8 cellular contexts compared by ENCODE assay signal in the genomic region with DNA sequence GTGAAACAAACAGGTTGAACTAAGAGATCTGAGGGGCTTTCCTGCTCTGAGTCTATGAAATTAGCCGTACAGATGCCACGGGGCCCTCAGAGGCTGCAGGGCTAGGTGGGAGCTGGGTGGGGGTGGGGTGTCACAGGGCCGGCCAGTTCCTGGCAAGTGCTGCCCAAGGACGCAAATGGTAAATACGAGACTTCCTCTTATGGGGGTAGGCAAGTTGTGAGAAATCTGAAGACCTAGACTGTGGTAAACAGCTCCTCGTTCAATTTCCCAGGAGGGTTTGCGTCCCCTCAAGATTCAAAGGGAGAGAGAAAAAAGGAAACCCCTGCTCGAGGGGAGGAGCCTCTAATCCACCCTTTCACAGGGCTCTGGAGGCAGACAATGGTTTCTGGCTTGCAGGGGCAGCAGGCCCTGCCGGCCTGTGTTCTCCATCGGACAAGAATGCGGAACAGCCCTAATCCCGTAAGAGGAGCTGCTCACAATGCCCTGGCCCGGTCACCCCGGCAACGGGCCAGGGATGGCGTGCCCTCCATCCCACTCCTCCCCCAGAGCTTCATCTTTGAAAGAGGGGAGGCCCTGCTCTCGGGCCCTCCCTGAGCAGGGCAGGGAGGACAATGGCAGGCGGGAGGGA. TPM values are rescaled to one million over a fixed set of nuclear protein-coding genes. Genes with fewer than 3 reads are reported as not detected.
DNase-seq lines count a peak whose midpoint lies in the region; ATAC-seq and TF ChIP-seq lines count a peak whose summit lies in the region.

No MANE protein-coding gene starts in this region.

- H4K20me1 ChIP-seq in SU-DHL-6 (ENCODE audit: low read depth, low read length) = no peaks in the 10 kb centered on the region

- peaks cover 36 to 84% of the 10 kb centered on the region in 2 donors for H3K4me1 ChIP-seq in left lung

- peaks cover 65% of the 10 kb centered on the region for H3K36me3 Mint-ChIP-seq in CD4-positive, alpha-beta T cell (ENCODE audit: low read depth)
- peaks cover 11 to 26% of the 10 kb centered on the region in 2 donors for H3K36me3 Mint-ChIP-seq in stimulated activated naive B cell treated with anti-CD40 and anti-IgM and Interleukin-4, amounts not matched to agents 10 μg/mL and 1 μg/mL and 100 μg/mL, for 72 hours

- H3K36me3 ChIP-seq in SU-DHL-6 (ENCODE audit: low read length) (no peaks in the 10 kb centered on the region), left lung (peaks cover 0 to 29% of the 10 kb centered on the region in 2 donors)

- DNase-seq in CD4-positive, alpha-beta T cell = peak in 7 of 10 experiments; percentile 5 to 42 (median 20)
- DNase-seq in dermis blood vessel endothelial cell = peak; percentile 74
- DNase-seq in left lung = peak; percentile 75 to 90
- peak; percentile 84 for DNase-seq in stimulated activated naive B cell treated with anti-CD40 and anti-IgM and Interleukin-4, amounts not matched to agents 10 μg/mL and 1 μg/mL and 100 μg/mL, for 72 hours
- DNase-seq in HEK293T (ENCODE audit: extremely low spot score) = no peak

- peak overlapping the region; percentile 49 for H3K4me2 ChIP-seq in SU-DHL-6 (ENCODE audit: low read depth, low read length, poor library complexity, severe bottlenecking)

- H3K27ac Mint-ChIP-seq in CD4-positive, alpha-beta T cell = peak overlapping the region; percentile 99
- H3K27ac Mint-ChIP-seq in stimulated activated naive B cell treated with anti-CD40 and anti-IgM and Interleukin-4, amounts not matched to agents 10 μg/mL and 1 μg/mL and 100 μg/mL, for 72 hours = peak overlapping the region; percentile 98

- H2AFZ ChIP-seq in SU-DHL-6 (ENCODE audit: low read depth, low read length, severe bottlenecking) = no peak overlapping the region

- POLR2A ChIA-PET in CD4-positive, alpha-beta T cell (lab: Charles Lee) = interaction anchor here (0.7 to 17.2 kb wide), 8 partner anchors 10 to 127 kb away, joined by 3 to 918 read pairs (median 7); a partner anchor contains a TSS
- POLR2A ChIA-PET in HEK293T (lab: Yijun Ruan, JAX) = interaction anchor here (1.1 to 1.2 kb wide), 2 partner anchors 40 to 86 kb away, joined by 3 read pairs; a partner anchor contains a TSS

- intact Hi-C loops in CD4-positive, alpha-beta T cell (cut with DNase I, micrococcal nuclease) = loop anchor here in 1 of 2 experiments (1.0 kb wide), 2 partner anchors 8 to 28 kb away; a partner anchor contains a TSS
- intact Hi-C loops in left lung (cut with DNase I) = no loop called here

- H3K27me3 ChIP-seq in CD4-positive, alpha-beta T cell (ENCODE audit: control insufficient read depth, insufficient read depth, low read length) = no peaks in the 10 kb centered on the region
- H3K27me3 ChIP-seq in SU-DHL-6 (ENCODE audit: low read length) = no peaks in the 10 kb centered on the region
- H3K27me3 ChIP-seq in left lung = no peaks in the 10 kb centered on the region

- peak; percentile 81 for ATAC-seq in CD4-positive, alpha-beta T cell (ENCODE audit: poor library complexity)
- ATAC-seq in HG02571 (IDR thresholded peaks at IDR 0.05; ENCODE audit: unreplicated experiment) = peak; percentile 57
- ATAC-seq in left lung = peak; percentile 46
- peak; percentile 85 for ATAC-seq in stimulated activated naive B cell treated with anti-CD40 and anti-IgM and Interleukin-4, amounts not matched to agents 10 μg/mL and 1 μg/mL and 100 μg/mL, for 72 hours (replicated peaks)
- ATAC-seq in HG03039 (IDR thresholded peaks at IDR 0.05; ENCODE audit: unreplicated experiment) = no peak

- H3K79me2 ChIP-seq in SU-DHL-6 (ENCODE audit: insufficient read depth, low read length) = peaks cover 23% of the 10 kb centered on the region

- CTCF ChIA-PET in CD4-positive, alpha-beta T cell (lab: Charles Lee) = interaction anchor here (1.2 to 3.7 kb wide), 4 partner anchors 11 to 40 kb away, joined by 3 to 27 read pairs (median 9); no protein-coding TSS in a partner anchor
- CTCF ChIA-PET in HEK293T (lab: Yijun Ruan, JAX) = interaction anchor here (1.0 to 1.1 kb wide), 2 partner anchors 11 to 40 kb away, joined by 3 to 4 read pairs; no protein-coding TSS in a partner anchor

- H3K4me3 Mint-ChIP-seq in CD4-positive, alpha-beta T cell = peak overlapping the region; percentile 93
- H3K4me3 Mint-ChIP-seq in stimulated activated naive B cell treated with anti-CD40 and anti-IgM and Interleukin-4, amounts not matched to agents 10 μg/mL and 1 μg/mL and 100 μg/mL, for 72 hours = peak overlapping the region; percentile 84

- peak overlapping the region; percentile 9 for H3K4me3 ChIP-seq in SU-DHL-6 (ENCODE audit: insufficient read depth, low read length, poor library complexity, severe bottlenecking)
- peak overlapping the region; percentile 4 to 20 for H3K4me3 ChIP-seq in left lung

- no peaks in the 10 kb centered on the region for H3K9me2 ChIP-seq in SU-DHL-6 (replicated peaks; ENCODE audit: insufficient read depth, low read length)

- peaks cover 91% of the 10 kb centered on the region for H3K4me1 Mint-ChIP-seq in CD4-positive, alpha-beta T cell (ENCODE audit: low read depth)
- peaks cover 69 to 97% of the 10 kb centered on the region in 2 donors for H3K4me1 Mint-ChIP-seq in stimulated activated naive B cell treated with anti-CD40 and anti-IgM and Interleukin-4, amounts not matched to agents 10 μg/mL and 1 μg/mL and 100 μg/mL, for 72 hours

- no peaks in the 10 kb centered on the region for H3K9me3 ChIP-seq in CD4-positive, alpha-beta T cell (ENCODE audit: control insufficient read depth, low read length)
- H3K9me3 ChIP-seq in SU-DHL-6 (ENCODE audit: insufficient read depth, low read length) (no peaks in the 10 kb centered on the region), left lung (no peaks in the 10 kb centered on the region)

- H3K27ac ChIP-seq in CD4-positive, alpha-beta T cell (ENCODE audit: low read depth, low read length) = peak overlapping the region; percentile 85
- peak overlapping the region; percentile 13 for H3K27ac ChIP-seq in SU-DHL-6 (ENCODE audit: low read depth, low read length)
- H3K27ac ChIP-seq in left lung = peak overlapping the region; percentile 84 to 94

- TF ChIP-seq CTCF in CD4-positive, alpha-beta T cell (IDR thresholded peaks at IDR 0.05) = no peak
- TF ChIP-seq CTCF in SU-DHL-6 (IDR thresholded peaks at IDR 0.05; ENCODE audit: insufficient read depth, low read length, poor library complexity, severe bottlenecking) (no peak), left lung (IDR thresholded peaks at IDR 0.05) (no peak)

- peak overlapping the region; percentile 28; the same call in 1 of the 2 replicates for H3K9ac ChIP-seq in SU-DHL-6 (ENCODE audit: low read length)

- peaks cover 3% of the 10 kb centered on the region; the same call in 1 of the 2 replicates for H3F3A ChIP-seq in SU-DHL-6 (ENCODE audit: insufficient read depth)

- H3K27me3 Mint-ChIP-seq in CD4-positive, alpha-beta T cell = no peaks in the 10 kb centered on the region
- H3K27me3 Mint-ChIP-seq in stimulated activated naive B cell treated with anti-CD40 and anti-IgM and Interleukin-4, amounts not matched to agents 10 μg/mL and 1 μg/mL and 100 μg/mL, for 72 hours = no peaks in the 10 kb centered on the region

- no peaks in the 10 kb centered on the region for H3K9me3 Mint-ChIP-seq in CD4-positive, alpha-beta T cell
- no peaks in the 10 kb centered on the region for H3K9me3 Mint-ChIP-seq in stimulated activated naive B cell treated with anti-CD40 and anti-IgM and Interleukin-4, amounts not matched to agents 10 μg/mL and 1 μg/mL and 100 μg/mL, for 72 hours

TF ChIP-seq in HEK293T, 16 proteins besides CTCF, POLR2A, EP300 and RAD21:
- TF ChIP-seq, protein P1, sequence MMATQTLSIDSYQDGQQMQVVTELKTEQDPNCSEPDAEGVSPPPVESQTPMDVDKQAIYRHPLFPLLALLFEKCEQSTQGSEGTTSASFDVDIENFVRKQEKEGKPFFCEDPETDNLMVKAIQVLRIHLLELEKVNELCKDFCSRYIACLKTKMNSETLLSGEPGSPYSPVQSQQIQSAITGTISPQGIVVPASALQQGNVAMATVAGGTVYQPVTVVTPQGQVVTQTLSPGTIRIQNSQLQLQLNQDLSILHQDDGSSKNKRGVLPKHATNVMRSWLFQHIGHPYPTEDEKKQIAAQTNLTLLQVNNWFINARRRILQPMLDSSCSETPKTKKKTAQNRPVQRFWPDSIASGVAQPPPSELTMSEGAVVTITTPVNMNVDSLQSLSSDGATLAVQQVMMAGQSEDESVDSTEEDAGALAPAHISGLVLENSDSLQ (IDR thresholded peaks at IDR 0.05) = no peak
- no peak for TF ChIP-seq NFRKB (IDR thresholded peaks at IDR 0.05)
- no peak for TF ChIP-seq L3MBTL2 (conservative IDR thresholded peaks at IDR 0.05)
- no peak for TF ChIP-seq SUZ12 (IDR thresholded peaks at IDR 0.05)
- TF ChIP-seq TARDBP (IDR thresholded peaks at IDR 0.05) = no peak
- no peak for TF ChIP-seq FOXA1 (IDR thresholded peaks at IDR 0.05)
- no peak for TF ChIP-seq ELF4 (IDR thresholded peaks at IDR 0.05)
- no peak for TF ChIP-seq BHLHE40 (IDR thresholded peaks at IDR 0.05; ENCODE audit: borderline replicate concordance)
- TF ChIP-seq ARNT (IDR thresholded peaks at IDR 0.05) = no peak
- no peak for TF ChIP-seq HDGF (IDR thresholded peaks at IDR 0.05; ENCODE audit: borderline replicate concordance)
- TF ChIP-seq FOXK2 (IDR thresholded peaks at IDR 0.05) = no peak
- no peak for TF ChIP-seq LEF1 (IDR thresholded peaks at IDR 0.05; ENCODE audit: borderline replicate concordance)
- TF ChIP-seq ZNF384 (IDR thresholded peaks at IDR 0.05) = no peak
- TF ChIP-seq SP1 (IDR thresholded peaks at IDR 0.05) = no peak
- no peak for TF ChIP-seq FOXM1 (IDR thresholded peaks at IDR 0.05; ENCODE audit: borderline replicate concordance)
TF ChIP-seq in HEK293T: peak in this region for 0.

RNA-seq across cellular contexts. Expression of a gene that starts 7.8 kb away (rescaled TPM):
- total RNA-seq in CD4-positive, alpha-beta T cell = 10 to 100 TPM; 14.9 to 15.3 TPM
- total RNA-seq in dermis blood vessel endothelial cell = 4.6 and 5.0 TPM in 2 replicates
- total RNA-seq in left lung = 10 to 100 TPM; 10.3 to 12.3 TPM

RNA-seq across cellular contexts. Expression of a gene that starts 42.9 kb away (rescaled TPM):
- total RNA-seq in CD4-positive, alpha-beta T cell = not detected
- not detected in 2 replicates for total RNA-seq in dermis blood vessel endothelial cell
- total RNA-seq in left lung = under 1 TPM in 1 of 2 donors, not detected in 1; 0.32 TPM

Comparison
In these comparisons a context has a peak if more than half of its experiments do, and no peak if none do; other contexts are left out.
1. H3K27ac ChIP-seq: peak in every context shown above with its lines; median percentile 89 in left lung; 85 in CD4-positive, alpha-beta T cell; 13 in SU-DHL-6.